In the genomic region with DNA sequence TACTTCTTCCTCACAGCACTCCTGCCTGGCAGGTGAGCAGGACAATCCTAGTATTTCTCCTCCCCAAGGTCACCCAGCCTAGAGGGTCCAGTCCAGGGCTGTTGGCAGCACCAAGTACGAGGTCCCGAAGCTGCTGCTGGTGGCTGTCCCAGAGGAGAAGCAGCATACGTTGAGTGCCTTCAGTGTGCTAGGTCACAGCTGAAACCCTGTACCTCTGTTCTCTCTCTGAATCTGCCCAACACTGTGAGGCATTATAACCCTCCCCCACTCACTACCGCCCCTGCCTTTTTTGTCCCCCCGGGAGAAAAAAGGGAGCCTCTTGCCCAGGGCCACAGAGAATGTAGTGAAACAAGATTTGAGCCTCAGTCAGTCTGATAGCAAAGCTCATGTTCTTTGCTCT, we compare ENCODE assay signal across 11 cellular contexts. TPM values are rescaled to one million over a fixed set of nuclear protein-coding genes. Genes with fewer than 3 reads are reported as not detected.
DNase-seq lines count a peak whose midpoint lies in the region; ATAC-seq, FAIRE-seq and TF ChIP-seq lines count a peak whose summit lies in the region.
"Had no signal": no experiment of that assay in that cellular context is flagged by ENCODE, and none has a peak within 500 bp of the region (broad histone marks: within the 10 kb centered on the region; RNA-seq: fewer than 3 reads in every experiment).

No MANE protein-coding gene starts in this region.

- peak overlapping the region; percentile 88 for H3K4me3 Mint-ChIP-seq in T-helper 2 cell treated with Interferon-gamma antibody and Interleukin-4, amounts not matched to agents 5 μg/mL and 100 μg/mL, for 36 hours

- DNase-seq in GM12892 (ENCODE audit: insufficient read length) (no peak), esophagus muscularis mucosa (ENCODE audit: extremely low spot score) (no peak), small intestine (no peak), right lobe of liver (no peak), NCI-H1417 treated with DMSO at 0.1 percent for 48 hours (lab: John Stamatoyannopoulos, UW) (no peak), GM10248 (ENCODE audit: extremely low spot score) (no peak)
- peak; percentile 32 for DNase-seq in T-helper 2 cell treated with Interferon-gamma antibody and Interleukin-4, amounts not matched to agents 5 μg/mL and 100 μg/mL, for 36 hours (ENCODE audit: low spot score)
- DNase-seq: anterior cingulate cortex, NCI-H2171, SHP77 treated with DMSO at 0.1 percent for 48 hours, WERI-Rb-1 had no signal

- peaks cover 77% of the 10 kb centered on the region for H3K4me1 Mint-ChIP-seq in T-helper 2 cell treated with Interferon-gamma antibody and Interleukin-4, amounts not matched to agents 5 μg/mL and 100 μg/mL, for 36 hours (ENCODE audit: low read depth)

- TF ChIP-seq EP300 in esophagus muscularis mucosa (IDR thresholded peaks at IDR 0.05) = no peak

- peaks cover 74% of the 10 kb centered on the region for H3K36me3 Mint-ChIP-seq in T-helper 2 cell treated with Interferon-gamma antibody and Interleukin-4, amounts not matched to agents 5 μg/mL and 100 μg/mL, for 36 hours (ENCODE audit: low read depth)

- H3K27ac Mint-ChIP-seq in T-helper 2 cell treated with Interferon-gamma antibody and Interleukin-4, amounts not matched to agents 5 μg/mL and 100 μg/mL, for 36 hours = peak overlapping the region; percentile 91

- no peaks in the 10 kb centered on the region for H3K27me3 Mint-ChIP-seq in T-helper 2 cell treated with Interferon-gamma antibody and Interleukin-4, amounts not matched to agents 5 μg/mL and 100 μg/mL, for 36 hours (ENCODE audit: low read depth)

- POLR2A ChIA-PET in GM10248 (lab: Yijun Ruan, JAX) = interaction anchor here (1.2 kb wide), 1 partner anchor 9 kb away, joined by 4 read pairs; no protein-coding TSS in a partner anchor

- CTCF ChIA-PET in GM10248 (lab: Yijun Ruan, JAX) = interaction anchor here (1.0 to 3.6 kb wide), 9 partner anchors 10 to 501 kb away, joined by 3 to 32 read pairs (median 3); no protein-coding TSS in a partner anchor

- TF ChIP-seq CTCF in esophagus muscularis mucosa (IDR thresholded peaks at IDR 0.05) = no peak
- TF ChIP-seq CTCF in right lobe of liver (IDR thresholded peaks at IDR 0.05) = no peak
- TF ChIP-seq CTCF in GM10248 (IDR thresholded peaks at IDR 0.05; ENCODE audit: control extremely low read depth, extremely low read depth, low read depth, missing control alignments) = no peak

- no peak overlapping the region for H3K4me3 ChIP-seq in esophagus muscularis mucosa
- no peak overlapping the region for H3K4me3 ChIP-seq in small intestine (ENCODE audit: low read depth in 1 of 2, low read length in 2 of 2)
- no peak overlapping the region for H3K4me3 ChIP-seq in right lobe of liver

- H3K9me3 ChIP-seq in esophagus muscularis mucosa = no peaks in the 10 kb centered on the region
- no peaks in the 10 kb centered on the region for H3K9me3 ChIP-seq in small intestine (ENCODE audit: control insufficient read depth, low read depth)
- no peaks in the 10 kb centered on the region for H3K9me3 ChIP-seq in right lobe of liver

- peaks cover 57 to 74% (median 68%) of the 10 kb centered on the region in 4 donors for H3K4me1 ChIP-seq in esophagus muscularis mucosa
- H3K4me1 ChIP-seq in small intestine (ENCODE audit: control insufficient read depth in 2 of 2, insufficient read depth in 1 of 2, low read depth in 1 of 2, low read length in 1 of 2) = peaks cover 4 to 12% of the 10 kb centered on the region in 2 donors
- peaks cover 0 to 26% (median 4%) of the 10 kb centered on the region in 4 donors for H3K4me1 ChIP-seq in right lobe of liver

- no peaks in the 10 kb centered on the region for H3K9me3 Mint-ChIP-seq in T-helper 2 cell treated with Interferon-gamma antibody and Interleukin-4, amounts not matched to agents 5 μg/mL and 100 μg/mL, for 36 hours

- 74% methylated on average over 5 of the region's 5 CpGs for WGBS in esophagus muscularis mucosa
- 74 to 81% (median 77%) methylated on average over 5 of the region's 5 CpGs for WGBS in small intestine, 3 donors
- 70% methylated on average over 5 of the region's 5 CpGs for WGBS in right lobe of liver (ENCODE audit: insufficient coverage, low coverage, low lambda C conversion rate, missing lambda C conversion rate)

- H3K27me3 ChIP-seq in esophagus muscularis mucosa = no peaks in the 10 kb centered on the region
- no peaks in the 10 kb centered on the region for H3K27me3 ChIP-seq in small intestine (ENCODE audit: control insufficient read depth in 2 of 2, insufficient read depth in 2 of 2, low read length in 2 of 2)
- H3K27me3 ChIP-seq in right lobe of liver = no peaks in the 10 kb centered on the region

- peaks cover 0 to 7% (median 3%) of the 10 kb centered on the region in 4 donors for H3K36me3 ChIP-seq in esophagus muscularis mucosa
- H3K36me3 ChIP-seq in small intestine (ENCODE audit: control insufficient read depth in 2 of 2, insufficient read depth in 2 of 2, low read length in 2 of 2) = no peaks in the 10 kb centered on the region
- H3K36me3 ChIP-seq in right lobe of liver = no peaks in the 10 kb centered on the region

- TF ChIP-seq POLR2A in GM12892 (IDR thresholded peaks at IDR 0.05; ENCODE audit: low read depth, low read length) (0 out of 2 replicates have a peak, but pooled peaks have one; percentile 20), esophagus muscularis mucosa (IDR thresholded peaks at IDR 0.05; ENCODE audit: low read depth) (no peak), right lobe of liver (IDR thresholded peaks at IDR 0.05) (no peak)

- H3K27ac ChIP-seq in esophagus muscularis mucosa (replicated peaks in 1 of 4) (peak overlapping the region in 3 of 4 donors; percentile 63 to 99 (median 92)), small intestine (ENCODE audit: low read depth in 1 of 2, low read length in 1 of 2) (peak overlapping the region; percentile 21 to 77), right lobe of liver (no peak overlapping the region)
- H3K27ac ChIP-seq: WERI-Rb-1 had no signal

- no peak for FAIRE-seq in GM12892 (lab: Jason Lieb, UNC)
- FAIRE-seq in small intestine (lab: Jason Lieb, UNC) = no peak

- ATAC-seq in right lobe of liver = no peak

- intact Hi-C loops in esophagus muscularis mucosa (cut with DNase I) = loop anchor here (5.0 kb wide), 1 partner anchor 48 kb away; no protein-coding TSS in a partner anchor
- intact Hi-C loops in right lobe of liver (cut with DNase I) = no loop called here

RNA-seq across cellular contexts. Expression of a gene that starts 53.4 kb away (rescaled TPM):
- polyA plus RNA-seq in GM12892 (2012; ENCODE audit: missing spikeins) = 106 TPM
- total RNA-seq in esophagus muscularis mucosa (100 to 1,000 TPM; 103 to 142 (median 131) TPM), right lobe of liver (10 to 100 TPM; 44.9 to 74.5 (median 55.3) TPM)
- 10 to 100 TPM; 59.6 to 77.2 (median 71.3) TPM for polyA plus RNA-seq in small intestine

Comparison
In these comparisons a context has a peak if more than half of its experiments do, and no peak if none do; other contexts are left out.
1. H3K27ac ChIP-seq: peak in esophagus muscularis mucosa (3 of 4) and small intestine (2 of 2); none in right lobe of liver (0 of 3).